9 cellular contexts compared by ENCODE assay signal in the genomic region with DNA sequence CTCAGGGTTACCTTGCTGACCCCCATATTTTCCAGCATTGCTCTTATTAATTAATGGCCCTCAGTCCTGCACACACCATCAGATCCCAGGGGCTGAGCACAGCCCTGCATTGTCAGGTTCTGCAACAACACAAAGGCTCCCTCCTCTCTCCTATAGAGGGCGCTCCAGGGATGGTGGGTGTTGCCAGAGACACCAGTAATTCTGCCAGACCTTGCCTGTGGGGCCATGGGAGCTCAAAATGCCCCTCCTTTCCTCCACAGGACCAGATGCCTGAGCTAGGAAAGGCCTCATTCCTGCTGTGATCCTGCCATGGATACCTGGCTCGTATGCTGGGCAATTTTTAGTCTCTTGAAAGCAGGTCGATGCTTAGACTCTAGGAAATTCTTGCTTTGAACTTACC. TPM values are rescaled to one million over a fixed set of nuclear protein-coding genes. Genes with fewer than 3 reads are reported as not detected.
DNase-seq lines count a peak whose midpoint lies in the region; ATAC-seq, FAIRE-seq and TF ChIP-seq lines count a peak whose summit lies in the region.
"Had no signal": no experiment of that assay in that cellular context is flagged by ENCODE, and none has a peak within 500 bp of the region (broad histone marks: within the 10 kb centered on the region; RNA-seq: fewer than 3 reads in every experiment).

No MANE protein-coding gene starts in this region.

- H3K4me3 ChIP-seq in OCI-LY7 (ENCODE audit: low read depth, low read length, poor library complexity, severe bottlenecking), result no peak overlapping the region
- no peak overlapping the region for H3K4me3 ChIP-seq in bronchial epithelial cell (ENCODE audit: low read depth, low read length)

- H3K4me3 Mint-ChIP-seq in activated CD4-positive, alpha-beta T cell treated with anti-CD3 and anti-CD28 coated beads for 36 hours, result peak overlapping the region; percentile 54

- H3K9me3 Mint-ChIP-seq in activated CD4-positive, alpha-beta T cell treated with anti-CD3 and anti-CD28 coated beads for 36 hours (ENCODE audit: low read depth), result no peaks in the 10 kb centered on the region

- H3K27ac ChIP-seq in OCI-LY7 (ENCODE audit: low read depth, low read length, poor library complexity, severe bottlenecking), result peak overlapping the region; percentile 24

- no peaks in the 10 kb centered on the region for H3K36me3 Mint-ChIP-seq in activated CD4-positive, alpha-beta T cell treated with anti-CD3 and anti-CD28 coated beads for 36 hours (ENCODE audit: low read depth)

- peaks cover 29% of the 10 kb centered on the region for H3K4me1 Mint-ChIP-seq in activated CD4-positive, alpha-beta T cell treated with anti-CD3 and anti-CD28 coated beads for 36 hours

- H3K9me3 ChIP-seq in OCI-LY7 (ENCODE audit: low read length), result no peaks in the 10 kb centered on the region

- no peaks in the 10 kb centered on the region for H4K20me1 ChIP-seq in OCI-LY7 (ENCODE audit: insufficient read depth, low read length)

- no peaks in the 10 kb centered on the region for H3K36me3 ChIP-seq in OCI-LY7 (ENCODE audit: insufficient read depth, low read length)
- no peaks in the 10 kb centered on the region for H3K36me3 ChIP-seq in bronchial epithelial cell (ENCODE audit: control insufficient read depth, insufficient read depth, low read length)

- no peak for FAIRE-seq in bronchial epithelial cell (lab: Jason Lieb, UNC)

- CTCF ChIA-PET in activated CD4-positive, alpha-beta T cell treated with anti-CD3 and anti-CD28 coated beads for 36 hours (lab: Charles Lee), result interaction anchor here (0.8 to 5.1 kb wide), 8 partner anchors 10 to 512 kb away, joined by 3 to 34 read pairs (median 4); no protein-coding TSS in a partner anchor
- CTCF ChIA-PET in OCI-LY7 (lab: Charles Lee; ENCODE audit: unreplicated experiment), result no interaction called here

- peaks cover 80% of the 10 kb centered on the region for H3K4me1 ChIP-seq in OCI-LY7 (ENCODE audit: insufficient read depth, low read length, poor library complexity, severe bottlenecking)

- peaks cover 11% of the 10 kb centered on the region for H3K27me3 Mint-ChIP-seq in activated CD4-positive, alpha-beta T cell treated with anti-CD3 and anti-CD28 coated beads for 36 hours

- TF ChIP-seq CTCF in OCI-LY7 (conservative IDR thresholded peaks at IDR 0.05; ENCODE audit: low read length) (peak; percentile 81), bronchial epithelial cell (IDR thresholded peaks at IDR 0.05; ENCODE audit: insufficient read depth, low read length, severe bottlenecking) (peak; percentile 22)

- H2AFZ ChIP-seq in OCI-LY7 (ENCODE audit: low read length), result peak overlapping the region; percentile 81; the same call in 1 of the 2 replicates

- DNase-seq in activated CD4-positive, alpha-beta T cell treated with anti-CD3 and anti-CD28 coated beads for 36 hours, result peak; percentile 74
- no peak for DNase-seq in activated CD4-positive, alpha-beta T cell treated with anti-CD3 and anti-CD28 coated beads for 1 hour
- DNase-seq in OCI-LY7 (ENCODE audit: low spot score), result peak; percentile 52
- no peak for DNase-seq in bronchial epithelial cell (ENCODE audit: low read depth)
- DNase-seq in stimulated activated CD4-positive, alpha-beta T cell treated with anti-CD3 and anti-CD28 coated beads, TNF-alpha, amount 100 ng/mL, for 48 hours (ENCODE audit: low read depth in 3 of 3), result peak in 2 of 3 donors; percentile 23 to 27
- DNase-seq in NCI-H2029 (lab: John Stamatoyannopoulos, UW), result no peak
- DNase-seq in kidney tubule cell (ENCODE audit: low spot score), result no peak
- DNase-seq: activated effector memory CD4-positive, alpha-beta T cell treated with Interleukin-2 at 50 U/mL for 16 hours had no signal

- POLR2A ChIA-PET in activated CD4-positive, alpha-beta T cell treated with anti-CD3 and anti-CD28 coated beads for 36 hours (lab: Charles Lee), result no interaction called here
- POLR2A ChIA-PET in OCI-LY7 (lab: Charles Lee), result no interaction called here

- intact Hi-C loops in activated CD4-positive, alpha-beta T cell treated with anti-CD3 and anti-CD28 coated beads for 36 hours (cut with DNase I, micrococcal nuclease), result loop anchor here (2.0 to 10.0 kb wide), 4 partner anchors 323 to 914 kb away; no protein-coding TSS in a partner anchor
- intact Hi-C loops in OCI-LY7 (cut with micrococcal nuclease; ENCODE audit: unreplicated experiment), result no loop called here

- BruUV-seq in OCI-LY7 (replicated peaks; lab: Mats Ljungman, UMichigan), result no TSS peak

- no peaks in the 10 kb centered on the region for H3K27me3 ChIP-seq in bronchial epithelial cell (ENCODE audit: control insufficient read depth, insufficient read depth, low read length)

- peak; percentile 70 for ATAC-seq in activated CD4-positive, alpha-beta T cell treated with anti-CD3 and anti-CD28 coated beads for 36 hours
- ATAC-seq in GM18867 (IDR thresholded peaks at IDR 0.05; ENCODE audit: unreplicated experiment), result no peak

- H3K79me2 ChIP-seq in OCI-LY7 (ENCODE audit: insufficient read depth, low read depth, low read length), result no peaks in the 10 kb centered on the region

- H3K4me2 ChIP-seq in OCI-LY7 (ENCODE audit: low read length), result peak overlapping the region; percentile 31; the same call in 1 of the 2 replicates

- no peaks in the 10 kb centered on the region for H3K9me2 ChIP-seq in OCI-LY7 (ENCODE audit: insufficient read depth, low read length)

- H3K27ac Mint-ChIP-seq in activated CD4-positive, alpha-beta T cell treated with anti-CD3 and anti-CD28 coated beads for 36 hours, result peak overlapping the region; percentile 57

RNA-seq across cellular contexts. Expression of a gene that starts 42.8 kb away (rescaled TPM):
- total RNA-seq in activated CD4-positive, alpha-beta T cell treated with anti-CD3 and anti-CD28 coated beads for 36 hours, result not detected
- total RNA-seq in OCI-LY7 (2014; rRNA removed; shearing (Covaris generic)), result not detected in 2 replicates
- total RNA-seq in OCI-LY7 (2022), result not detected in 2 replicates
- not detected in 2 replicates for total RNA-seq in bronchial epithelial cell

Comparison
In these comparisons a context has a peak if more than half of its experiments do, and no peak if none do; other contexts are left out.
1. DNase-seq: peak in activated CD4-positive, alpha-beta T cell treated with anti-CD3 and anti-CD28 coated beads for 36 hours (single experiment), OCI-LY7 (single experiment) and stimulated activated CD4-positive, alpha-beta T cell treated with anti-CD3 and anti-CD28 coated beads, TNF-alpha, amount 100 ng/mL, for 48 hours (2 of 3); none in activated CD4-positive, alpha-beta T cell treated with anti-CD3 and anti-CD28 coated beads for 1 hour (single experiment), bronchial epithelial cell (single experiment), NCI-H2029 (single experiment) and kidney tubule cell (single experiment).